In genomic region chr5:78984611-78985406, GRCh38 we compare ENCODE assay signal across 8 cellular contexts. TPM values are rescaled to one million over a fixed set of nuclear protein-coding genes. Genes with fewer than 3 reads are reported as not detected.
DNase-seq lines count a peak whose midpoint lies in the region; ATAC-seq, FAIRE-seq and TF ChIP-seq lines count a peak whose summit lies in the region.

Gene ARSB, minus strand, starts transcription at chr5:78985310. Its CDS starts 62 bp downstream, at chr5:78985248.

- intact Hi-C loops in T-helper 1 cell treated with Interleukin-12 subunit alpha and Interleukin-12 subunit beta and Interleukin-4 antibody, amounts not matched to agents 30 ng/mL and 1 ng/mL, for 36 hours (cut with micrococcal nuclease): loop anchor here (1.0 to 10.0 kb wide), 18 partner anchors 8 to 1953 kb away; partner anchors contain the start of genes AGGF1, AP3B1, DHFR and HOMER1
- intact Hi-C loops in left cardiac atrium (cut with DNase I): no loop called here
- intact Hi-C loops in prostate gland (cut with DNase I): no loop called here

- no peaks in the 10 kb centered on the region for H3K36me3 ChIP-seq in prostate gland
- no peaks in the 10 kb centered on the region for H3K36me3 ChIP-seq in urinary bladder (ENCODE audit: insufficient read depth)

- no peaks in the 10 kb centered on the region for H3K27me3 ChIP-seq in prostate gland (replicated peaks; ENCODE audit: insufficient read depth)

- FAIRE-seq in GM12892 (lab: Jason Lieb, UNC): no peak

- H3K9me3 ChIP-seq in prostate gland: no peaks in the 10 kb centered on the region

- peak; percentile 73 for DNase-seq in GM12892 (ENCODE audit: insufficient read length)
- DNase-seq in NCI-H1436 treated with DMSO at 0.1 percent for 48 hours (lab: John Stamatoyannopoulos, UW): peak; percentile 43
- DNase-seq in amniotic epithelial cell (ENCODE audit: low read depth): peak; percentile 73
- DNase-seq in left cardiac atrium: peak; percentile 87
- peak; percentile 83 for DNase-seq in prostate gland (ENCODE audit: low spot score)

- H3K27ac ChIP-seq in prostate gland: peak within 1 kb of the TSS; percentile 92 to 96
- H3K27ac ChIP-seq in urinary bladder (ENCODE audit: low read depth): peak within 1 kb of the TSS; percentile 98

- H3K4me3 ChIP-seq in prostate gland (peak within 1 kb of the TSS; percentile 83 to 86), urinary bladder (ENCODE audit: low read depth, low read length) (peak within 1 kb of the TSS; percentile 91)

- H3K4me1 ChIP-seq in prostate gland (replicated peaks) (no peaks in the 10 kb centered on the region), urinary bladder (ENCODE audit: insufficient read depth) (peaks cover 2% of the 10 kb centered on the region)

- TF ChIP-seq POLR2A in GM12892 (IDR thresholded peaks at IDR 0.05; ENCODE audit: low read depth, low read length) (peak; percentile 65), prostate gland (IDR thresholded peaks at IDR 0.05) (peak; percentile 35)

- whole genome bisulfite sequencing in prostate gland: under 1% methylated on average over 60 of the region's 112 CpGs
- under 1% methylated on average over 112 of the region's 112 CpGs for WGBS in urinary bladder

- ATAC-seq in HG02840 (IDR thresholded peaks at IDR 0.05; ENCODE audit: low FRiP score, unreplicated experiment) (peak; percentile 57), left cardiac atrium (peak; percentile 89 to 92)

- peak in 1 of 4 experiments; percentile 54 for TF ChIP-seq CTCF in prostate gland (IDR thresholded peaks at IDR 0.05)

RNA-seq across cellular contexts. Expression of gene ARSB, which starts in this region (rescaled TPM):
- 3.3 TPM for polyA plus RNA-seq in GM12892 (2012; ENCODE audit: missing spikeins)
- total RNA-seq in T-helper 1 cell treated with Interleukin-12 subunit alpha and Interleukin-12 subunit beta and Interleukin-4 antibody, amounts not matched to agents 30 ng/mL and 1 ng/mL, for 36 hours: 12.5 TPM in 2 replicates
- total RNA-seq in left cardiac atrium (10 to 100 TPM; 10.5 to 10.6 TPM), prostate gland (10 to 100 TPM in 1 of 2 donors, 1 to 10 TPM in 1; 5.4 to 14.9 TPM), urinary bladder (27.0 TPM)
- polyA plus RNA-seq in urinary bladder: 7.6 TPM

Comparison
In these comparisons a context has a peak if more than half of its experiments do, and no peak if none do; other contexts are left out.
1. Peak in every context shown above with its lines: DNase-seq, ATAC-seq, H3K4me3 ChIP-seq and H3K27ac ChIP-seq.